ENCODE assay signal across 1 cellular context in genomic region chr6:25863360-25863759, GRCh38.
TF ChIP-seq lines count a peak whose summit lies in the region.

No MANE protein-coding gene starts in this region.

TF ChIP-seq in HepG2, 621 proteins besides CTCF, POLR2A, EP300 and RAD21 (continued from another document and continues in another):
- no peak for TF ChIP-seq ZSCAN25 (CRISPR knock-in tag; IDR thresholded peaks at IDR 0.05)
- TF ChIP-seq ATRX (CRISPR knock-in tag; IDR thresholded peaks at IDR 0.05; ENCODE audit: borderline replicate concordance) = no peak
- TF ChIP-seq ZNF44 (CRISPR knock-in tag; IDR thresholded peaks at IDR 0.05) = no peak
- TF ChIP-seq DMAP1 (CRISPR knock-in tag; IDR thresholded peaks at IDR 0.05) = no peak
- TF ChIP-seq STAT6 (CRISPR knock-in tag; IDR thresholded peaks at IDR 0.05; ENCODE audit: borderline replicate concordance) = no peak
- TF ChIP-seq CSRNP2 (CRISPR knock-in tag; conservative IDR thresholded peaks at IDR 0.05; ENCODE audit: low read depth) = no peak
- TF ChIP-seq ZXDC (CRISPR knock-in tag; IDR thresholded peaks at IDR 0.05) = no peak
- TF ChIP-seq ZBTB40 (IDR thresholded peaks at IDR 0.05) = no peak
- no peak for TF ChIP-seq ZBTB40 (CRISPR knock-in tag; IDR thresholded peaks at IDR 0.05)
- no peak for TF ChIP-seq TBL1XR1 (IDR thresholded peaks at IDR 0.05; ENCODE audit: borderline replicate concordance, low read length, partially characterized antibody)
- no peak for TF ChIP-seq HMG20B (CRISPR knock-in tag; conservative IDR thresholded peaks at IDR 0.05)
- peak; percentile 46; the same call in 1 of the 2 replicates for TF ChIP-seq SALL1 (CRISPR knock-in tag; IDR thresholded peaks at IDR 0.05)
- no peak for TF ChIP-seq TARDBP (CRISPR knock-in tag; IDR thresholded peaks at IDR 0.05)
- no peak for TF ChIP-seq ZNF292 (CRISPR knock-in tag; IDR thresholded peaks at IDR 0.05; ENCODE audit: borderline replicate concordance, low read depth)
- TF ChIP-seq ZNF121 (CRISPR knock-in tag; IDR thresholded peaks at IDR 0.05) = no peak
- no peak for TF ChIP-seq FOXK2 (IDR thresholded peaks at IDR 0.05)
- peak; percentile 81; the same call in 1 of the 2 replicates for TF ChIP-seq HMG20A (CRISPR knock-in tag; IDR thresholded peaks at IDR 0.05; ENCODE audit: borderline replicate concordance)
- TF ChIP-seq KAT2B (IDR thresholded peaks at IDR 0.05; ENCODE audit: borderline replicate concordance, low read depth, low read length) = peak; percentile 52; the same call in 1 of the 2 replicates
- TF ChIP-seq ZSCAN22 (CRISPR knock-in tag; IDR thresholded peaks at IDR 0.05) = no peak
- 0 out of 2 replicates have a peak, but pooled peaks have one; percentile 36 for TF ChIP-seq FOXK1 (CRISPR knock-in tag; IDR thresholded peaks at IDR 0.05; ENCODE audit: borderline replicate concordance, low read depth)
- TF ChIP-seq ISL2 (CRISPR knock-in tag; IDR thresholded peaks at IDR 0.05) = peak; percentile 57; the same call in 1 of the 2 replicates
- no peak for TF ChIP-seq ZNF354B (CRISPR knock-in tag; IDR thresholded peaks at IDR 0.05)
- TF ChIP-seq ZHX2 (IDR thresholded peaks at IDR 0.05; ENCODE audit: low read depth) = no peak
- TF ChIP-seq ZHX2 (CRISPR knock-in tag; IDR thresholded peaks at IDR 0.05; ENCODE audit: borderline replicate concordance) = 0 out of 2 replicates have a peak, but pooled peaks have one; percentile 48
- TF ChIP-seq CSRNP1 (CRISPR knock-in tag; IDR thresholded peaks at IDR 0.05) = no peak
- peak; percentile 44; the same call in 1 of the 2 replicates for TF ChIP-seq HOMEZ (CRISPR knock-in tag; IDR thresholded peaks at IDR 0.05; ENCODE audit: low read depth)
- TF ChIP-seq ZNF460 (CRISPR knock-in tag; IDR thresholded peaks at IDR 0.05; ENCODE audit: borderline replicate concordance) = no peak
- no peak for TF ChIP-seq SRF (IDR thresholded peaks at IDR 0.05; ENCODE audit: low read depth, low read length)
